8 cellular contexts compared by ENCODE assay signal in genomic region chr3:155745795-155746550, GRCh38. TPM values are rescaled to one million over a fixed set of nuclear protein-coding genes. Genes with fewer than 3 reads are reported as not detected.
DNase-seq lines count a peak whose midpoint lies in the region; ATAC-seq and TF ChIP-seq lines count a peak whose summit lies in the region.

No MANE protein-coding gene starts in this region.

- H3K9me2 ChIP-seq in SK-N-SH = no peaks in the 10 kb centered on the region

- H3K4me3 ChIP-seq in SK-N-SH (ENCODE audit: low read depth in 2 of 2, low read length in 1 of 2) = no peak overlapping the region; a peak in 1 of 4 replicates
- H3K4me3 ChIP-seq in heart right ventricle = peak overlapping the region in 8 of 10 donors; percentile 60 to 75 (median 68)

- H3K36me3 ChIP-seq in SK-N-SH (replicated peaks in 1 of 2; ENCODE audit: control insufficient read depth in 1 of 2, insufficient read depth in 2 of 2, low read length in 1 of 2) = no peaks in the 10 kb centered on the region
- H3K36me3 ChIP-seq in heart right ventricle = no peaks in the 10 kb centered on the region

- TF ChIP-seq EP300 in SK-N-SH (IDR thresholded peaks at IDR 0.05; ENCODE audit: borderline replicate concordance in 1 of 2, low read depth in 1 of 2, low read length in 1 of 2) = no peak

- peaks cover 56% of the 10 kb centered on the region for H3K4me1 Mint-ChIP-seq in progenitor cell of endocrine pancreas (ENCODE audit: low read depth)

- H3K27ac ChIP-seq in SK-N-SH (ENCODE audit: low read depth in 2 of 2, low read length in 1 of 2) (no peak overlapping the region), heart right ventricle (no peak overlapping the region)

- TF ChIP-seq RAD21 in SK-N-SH (IDR thresholded peaks at IDR 0.05; ENCODE audit: low read length) = no peak

- CTCF ChIA-PET in SK-N-SH (lab: Yijun Ruan, JAX) = interaction anchor here (0.8 to 2.3 kb wide), 3 partner anchors 9 to 107 kb away, joined by 3 to 6 read pairs (median 4); partner anchors contain the start of gene C3orf33

- H3K9me3 Mint-ChIP-seq in progenitor cell of endocrine pancreas (ENCODE audit: low read depth) = no peaks in the 10 kb centered on the region

- intact Hi-C loops in heart right ventricle (cut with DNase I) = loop anchor here in 3 of 10 donors (10.0 kb wide), 3 partner anchors 109 to 129 kb away; partner anchors contain the start of genes GMPS (in 1 of the 3) and SLC33A1 (in 1 of the 3)

- H3K79me2 ChIP-seq in SK-N-SH (ENCODE audit: insufficient read depth) = no peaks in the 10 kb centered on the region

- POLR2A ChIA-PET in SK-N-SH (lab: Yijun Ruan, JAX) = no interaction called here

- H3K4me1 ChIP-seq in SK-N-SH (ENCODE audit: control insufficient read depth in 1 of 2, insufficient read depth in 2 of 2, low read depth in 1 of 2, low read length in 1 of 2) (peaks cover 0 to 6% of the 10 kb centered on the region in 2 experiments; a peak in 1 of 4 replicates), heart right ventricle (peaks cover 0 to 32% (median 15%) of the 10 kb centered on the region in 9 donors)

- H3K27ac Mint-ChIP-seq in progenitor cell of endocrine pancreas = peak overlapping the region; percentile 80

- WGBS in SK-N-SH (ENCODE audit: low lambda C conversion rate) = 51% methylated on average over 19 of the region's 19 CpGs
- WGBS in heart right ventricle, 2 donors = 18 to 23% methylated on average over 19 of the region's 19 CpGs

- TF ChIP-seq CTCF in SK-N-SH (IDR thresholded peaks at IDR 0.05) (no peak), heart right ventricle (IDR thresholded peaks at IDR 0.05) (no peak), progenitor cell of endocrine pancreas (IDR thresholded peaks at IDR 0.05; ENCODE audit: unreplicated experiment) (no peak)

- H3K4me2 ChIP-seq in SK-N-SH = no peak overlapping the region

- no peak overlapping the region for H2AFZ ChIP-seq in SK-N-SH (ENCODE audit: low read depth)

- peak overlapping the region; percentile 96 for H3K4me3 Mint-ChIP-seq in progenitor cell of endocrine pancreas (ENCODE audit: low read depth)

- H3K27me3 ChIP-seq in SK-N-SH (ENCODE audit: insufficient read depth) = peaks cover 13% of the 10 kb centered on the region; the same call in 1 of the 2 replicates
- peaks cover 0 to 70% (median 32%) of the 10 kb centered on the region in 7 donors for H3K27me3 ChIP-seq in heart right ventricle

- peak; percentile 9 for DNase-seq in stimulated activated CD4-positive, alpha-beta T cell treated with anti-CD3 and anti-CD28 coated beads, Interleukin-15, amount 100 ng/mL, for 24 hours
- no peak for DNase-seq in stimulated activated CD4-positive, alpha-beta T cell treated with anti-CD3 and anti-CD28 coated beads, Interleukin-4, amount 100 ng/mL, for 24 hours
- DNase-seq in SK-N-SH (peak; percentile 58), heart right ventricle (no peak), progenitor cell of endocrine pancreas (ENCODE audit: low spot score, unreplicated experiment) (no peak), SHP77 treated with DMSO at 0.1 percent for 48 hours (lab: John Stamatoyannopoulos, UW) (no peak)

- H3K9me3 ChIP-seq in SK-N-SH (no peaks in the 10 kb centered on the region), heart right ventricle (no peaks in the 10 kb centered on the region)

- ATAC-seq in heart right ventricle (peak in 5 of 8 donors; percentile 30 to 50 (median 43)), HG03342 (IDR thresholded peaks at IDR 0.05; ENCODE audit: unreplicated experiment) (no peak), GM18502 (IDR thresholded peaks at IDR 0.05; ENCODE audit: poor library complexity, unreplicated experiment) (no peak)

- no peak overlapping the region for H3K9ac ChIP-seq in SK-N-SH

- no peaks in the 10 kb centered on the region for H4K20me1 ChIP-seq in SK-N-SH (ENCODE audit: insufficient read depth)

- H3K36me3 Mint-ChIP-seq in progenitor cell of endocrine pancreas (ENCODE audit: insufficient read depth) = no peaks in the 10 kb centered on the region

- H3K27me3 Mint-ChIP-seq in progenitor cell of endocrine pancreas = no peaks in the 10 kb centered on the region

- no peaks in the 10 kb centered on the region for H3F3A ChIP-seq in SK-N-SH (replicated peaks; ENCODE audit: insufficient read depth)

TF ChIP-seq in SK-N-SH, 30 proteins besides CTCF, POLR2A, EP300 and RAD21:
- TF ChIP-seq IRF3 (IDR thresholded peaks at IDR 0.05; ENCODE audit: low read depth, low read length) (no peak), RXRA (IDR thresholded peaks at IDR 0.05; ENCODE audit: borderline replicate concordance, low read depth) (no peak), JUND (IDR thresholded peaks at IDR 0.05) (no peak), USF1 (IDR thresholded peaks at IDR 0.05; ENCODE audit: borderline replicate concordance, low read depth) (no peak), CHD2 (IDR thresholded peaks at IDR 0.05; ENCODE audit: low read length, partially characterized antibody) (no peak)

RNA-seq across cellular contexts. Expression of gene PLCH1, which starts 1.1 kb away (rescaled TPM):
- 0.08 and 0.26 TPM in 2 replicates for polyA plus RNA-seq in SK-N-SH (2012; rRNA removed)
- polyA plus RNA-seq in SK-N-SH (2012; cell fraction: cytosol; rRNA removed) = 0.10 and 0.13 TPM in 2 replicates
- 0.15 and 0.23 TPM in 2 replicates for polyA plus RNA-seq in SK-N-SH (2012; cell fraction: nucleus; rRNA removed)
- 1 to 10 TPM in 1 of 10 donors, under 1 TPM in 9; 0.19 to 2.1 (median 0.51) TPM for total RNA-seq in heart right ventricle
- polyA plus RNA-seq in heart right ventricle = 1 to 10 TPM in 1 of 2 donors, under 1 TPM in 1; 0.13 to 1.2 TPM
- 13.6 and 14.2 TPM in 2 replicates for total RNA-seq in progenitor cell of endocrine pancreas

Comparison
In these comparisons a context has a peak if more than half of its experiments do, and no peak if none do; other contexts are left out.
1. DNase-seq: peak in stimulated activated CD4-positive, alpha-beta T cell treated with anti-CD3 and anti-CD28 coated beads, Interleukin-15, amount 100 ng/mL, for 24 hours (single experiment) and SK-N-SH (single experiment); none in stimulated activated CD4-positive, alpha-beta T cell treated with anti-CD3 and anti-CD28 coated beads, Interleukin-4, amount 100 ng/mL, for 24 hours (single experiment), heart right ventricle (0 of 2), progenitor cell of endocrine pancreas (single experiment) and SHP77 treated with DMSO at 0.1 percent for 48 hours (single experiment).
2. H3K4me3 ChIP-seq: peak in heart right ventricle (8 of 10); none in SK-N-SH (0 of 2).
3. ATAC-seq: peak in heart right ventricle (5 of 8); none in HG03342 (single experiment) and GM18502 (single experiment).